ENCODE assay signal across 9 cellular contexts in the genomic region with DNA sequence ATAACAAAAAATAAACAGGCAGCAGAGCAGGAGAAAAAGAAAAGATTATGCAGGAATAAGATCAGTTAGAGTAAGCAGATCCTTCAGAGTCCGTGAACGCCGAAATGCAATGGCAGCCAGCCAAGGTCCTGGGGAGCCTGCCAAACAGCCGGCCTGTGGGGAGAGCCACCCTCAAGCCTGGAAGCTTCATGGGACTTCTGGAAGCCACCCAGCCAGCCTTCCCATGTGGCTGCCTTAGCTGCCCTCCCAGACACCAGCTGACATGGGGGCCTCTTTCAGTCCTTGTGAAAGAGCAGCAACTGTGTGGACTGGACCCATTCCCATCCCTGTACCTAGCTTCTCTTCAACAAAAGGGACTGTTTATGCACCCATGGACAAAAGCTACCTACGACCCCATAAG.
A peak's percentile ranks its signal among the peaks of the same experiment; 100 is the strongest.
DNase-seq lines count a peak whose midpoint lies in the region; ATAC-seq and TF ChIP-seq lines count a peak whose summit lies in the region.
"Had no signal": no experiment of that assay in that cellular context is flagged by ENCODE, and none has a peak within 500 bp of the region (broad histone marks: within the 10 kb centered on the region; RNA-seq: fewer than 3 reads in every experiment).

No MANE protein-coding gene starts in this region.

- TF ChIP-seq CTCF in body of pancreas (IDR thresholded peaks at IDR 0.05), result no peak

- H3K4me3 ChIP-seq in body of pancreas (no peak overlapping the region), subcutaneous abdominal adipose tissue (ENCODE audit: low read depth in 1 of 5, low read length in 5 of 5) (no peak overlapping the region)

- DNase-seq in body of pancreas (peak; percentile 82 to 92 (median 88)), left colon (peak; percentile 71 to 74), NCI-H82 treated with DMSO at 0.1 percent for 48 hours (lab: John Stamatoyannopoulos, UW; ENCODE audit: unreplicated experiment) (no peak), T-cell (no peak)
- DNase-seq in activated CD8-positive, alpha-beta memory T cell treated with anti-CD3 and anti-CD28 coated beads, Interleukin-2, amount 50 U/mL, for 48 hours, result no peak
- DNase-seq: activated B cell treated with CpG ODN at 0.5 μM for 24 hours had no signal

- peaks cover 12% of the 10 kb centered on the region for H3K4me1 ChIP-seq in body of pancreas
- peaks cover 2 to 29% (median 24%) of the 10 kb centered on the region in 5 donors for H3K4me1 ChIP-seq in subcutaneous abdominal adipose tissue (ENCODE audit: control insufficient read depth in 5 of 5, insufficient read depth in 5 of 5, low read length in 5 of 5)

- H3K9me3 ChIP-seq in body of pancreas, result no peaks in the 10 kb centered on the region
- no peaks in the 10 kb centered on the region for H3K9me3 ChIP-seq in subcutaneous abdominal adipose tissue (ENCODE audit: control insufficient read depth in 5 of 5, low read length in 5 of 5)

- H3K36me3 Mint-ChIP-seq in T-cell, result no peaks in the 10 kb centered on the region

- no peaks in the 10 kb centered on the region for H3K27me3 Mint-ChIP-seq in T-cell
- H3K27me3 Mint-ChIP-seq: activated B cell treated with CpG ODN at 0.5 μM for 24 hours had no signal

- ATAC-seq in body of pancreas, result peak; percentile 74
- ATAC-seq in left colon, result peak; percentile 45
- ATAC-seq in T-cell (replicated peaks in 1 of 4), result no peak
- no peak for ATAC-seq in HG03521 (IDR thresholded peaks at IDR 0.05; ENCODE audit: unreplicated experiment)

- no peak for TF ChIP-seq POLR2A in body of pancreas (IDR thresholded peaks at IDR 0.05)

- POLR2A ChIA-PET in T-cell (lab: Charles Lee), result no interaction called here

- WGBS in body of pancreas, 2 donors, result 26 to 32% methylated on average over 5 of the region's 5 CpGs

- TF ChIP-seq RAD21 in Ishikawa (IDR thresholded peaks at IDR 0.05; ENCODE audit: low read depth), result no peak

- no peak overlapping the region for H3K27ac Mint-ChIP-seq in T-cell
- H3K27ac Mint-ChIP-seq: activated B cell treated with CpG ODN at 0.5 μM for 24 hours had no signal

- H3K9me3 Mint-ChIP-seq in T-cell, result no peaks in the 10 kb centered on the region
- H3K9me3 Mint-ChIP-seq: activated B cell treated with CpG ODN at 0.5 μM for 24 hours had no signal

- H3K27me3 ChIP-seq in body of pancreas, result no peaks in the 10 kb centered on the region
- no peaks in the 10 kb centered on the region for H3K27me3 ChIP-seq in subcutaneous abdominal adipose tissue (ENCODE audit: control insufficient read depth in 5 of 5, insufficient read depth in 4 of 5, low read length in 5 of 5)

- TF ChIP-seq EP300 in Ishikawa (IDR thresholded peaks at IDR 0.05; ENCODE audit: borderline replicate concordance), result no peak

- no peaks in the 10 kb centered on the region for H3K36me3 ChIP-seq in body of pancreas (replicated peaks in 1 of 2; ENCODE audit: insufficient read depth in 1 of 2, low read depth in 2 of 2)
- peaks cover 0 to 3% (median 0%) of the 10 kb centered on the region in 5 donors for H3K36me3 ChIP-seq in subcutaneous abdominal adipose tissue (ENCODE audit: control insufficient read depth in 5 of 5, insufficient read depth in 5 of 5, low read length in 5 of 5)

- intact Hi-C loops in body of pancreas (cut with DNase I) (no loop called here), left colon (cut with DNase I, micrococcal nuclease) (no loop called here)

- no peak overlapping the region for H3K9ac ChIP-seq in subcutaneous abdominal adipose tissue (ENCODE audit: low read length in 5 of 5)

- H3K27ac ChIP-seq in body of pancreas (no peak overlapping the region), subcutaneous abdominal adipose tissue (ENCODE audit: low read depth, low read length) (peak overlapping the region; percentile 2)

- CTCF ChIA-PET in T-cell (lab: Charles Lee), result no interaction called here

- H3K4me3 Mint-ChIP-seq in T-cell, result no peak overlapping the region
- H3K4me3 Mint-ChIP-seq: activated B cell treated with CpG ODN at 0.5 μM for 24 hours had no signal

- no peaks in the 10 kb centered on the region for H3K4me1 Mint-ChIP-seq in T-cell
- H3K4me1 Mint-ChIP-seq: activated B cell treated with CpG ODN at 0.5 μM for 24 hours had no signal

TF ChIP-seq in Ishikawa, 13 proteins besides CTCF, POLR2A, EP300 and RAD21:
- TF ChIP-seq NFIC (IDR thresholded peaks at IDR 0.05), result peak; percentile 81
- no peak for TF ChIP-seq CEBPB (IDR thresholded peaks at IDR 0.05)
TF ChIP-seq in Ishikawa: peak in this region for 1.

Comparison
In these comparisons a context has a peak if more than half of its experiments do, and no peak if none do; other contexts are left out.
1. ATAC-seq: peak in body of pancreas (single experiment) and left colon (single experiment); none in T-cell (0 of 4) and HG03521 (single experiment).
2. DNase-seq: peak in body of pancreas (4 of 4) and left colon (2 of 2); none in NCI-H82 treated with DMSO at 0.1 percent for 48 hours (single experiment), T-cell (0 of 34) and activated CD8-positive, alpha-beta memory T cell treated with anti-CD3 and anti-CD28 coated beads, Interleukin-2, amount 50 U/mL, for 48 hours (single experiment).